Comparison of ENCODE assay signal across 10 cellular contexts in the genomic region with DNA sequence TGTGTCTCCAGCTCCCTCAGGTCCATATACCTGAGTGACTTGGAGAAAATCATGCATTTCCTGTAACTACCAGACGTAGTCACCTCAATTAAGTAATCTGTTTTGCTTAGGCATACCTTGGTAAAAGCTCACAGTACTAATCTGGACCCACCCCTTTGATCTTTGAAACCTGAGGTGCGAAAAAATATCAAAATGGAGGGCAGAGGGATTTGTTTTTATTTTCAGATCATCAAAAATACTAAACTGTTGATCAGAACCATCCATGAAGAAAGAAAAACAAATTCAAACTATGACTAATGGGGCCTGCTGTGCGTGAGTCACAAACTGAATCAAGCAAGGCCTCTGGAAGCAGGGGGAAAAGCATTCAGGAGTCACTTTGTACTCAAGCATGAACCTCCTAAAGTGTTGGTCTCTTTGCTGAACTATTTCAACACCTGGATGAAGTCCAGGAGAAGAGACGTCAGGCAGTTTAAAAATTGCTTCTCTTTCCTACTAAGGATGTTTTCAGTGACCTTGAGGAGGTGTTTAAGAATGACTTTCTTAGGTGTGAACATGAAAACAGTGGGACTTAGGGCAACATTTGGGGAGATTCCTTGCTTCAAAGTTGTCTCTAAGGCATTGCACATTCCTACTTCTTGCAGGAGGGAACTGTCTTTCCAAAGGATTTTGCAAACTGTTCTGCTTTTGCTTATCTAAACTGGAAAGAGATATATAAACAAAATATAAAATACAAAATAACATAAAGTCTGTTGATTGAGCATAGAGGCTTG.
DNase-seq lines count a peak whose midpoint lies in the region; ATAC-seq, FAIRE-seq and TF ChIP-seq lines count a peak whose summit lies in the region.
"Had no signal": no experiment of that assay in that cellular context is flagged by ENCODE, and none has a peak within 500 bp of the region (broad histone marks: within the 10 kb centered on the region; RNA-seq: fewer than 3 reads in every experiment).

No MANE protein-coding gene starts in this region.

- intact Hi-C loops in Right ventricle myocardium inferior (cut with DNase I) (no loop called here), cardiac septum (cut with DNase I) (no loop called here)

- DNase-seq in Right ventricle myocardium inferior (ENCODE audit: missing footprints) (no peak), cardiac septum (ENCODE audit: low spot score) (no peak), endodermal cell (peak; percentile 57), small intestine (no peak), DMS153 treated with DMSO at 0.1 percent for 48 hours (lab: John Stamatoyannopoulos, UW; ENCODE audit: unreplicated experiment) (no peak)
- no peak for DNase-seq in activated T-cell treated with anti-CD3 and anti-CD28 coated beads, Interleukin-2, amount 50 U/mL, for 4 hours
- DNase-seq: NCI-H2029 had no signal

- WGBS in endodermal cell (ENCODE audit: insufficient coverage in 1 of 2, insufficient read length in 1 of 2), 2 experiments: 55 to 68% methylated on average over 1 to 3 of the region's 4 CpGs
- WGBS in mesodermal cell (ENCODE audit: insufficient coverage in 2 of 2), 2 experiments: 38 to 44% methylated on average over 1 to 2 of the region's 4 CpGs
- 38 to 47% (median 43%) methylated on average over 4 of the region's 4 CpGs for WGBS in small intestine, 3 donors

- no peak overlapping the region for H3K9ac ChIP-seq in endodermal cell (ENCODE audit: extremely low read depth, low read length, poor library complexity, severe bottlenecking)

- H3K4me3 ChIP-seq in endodermal cell (ENCODE audit: low read length): no peak overlapping the region
- H3K4me3 ChIP-seq in mesodermal cell (ENCODE audit: extremely low read depth, insufficient read depth, low read length, poor library complexity, severe bottlenecking): no peak overlapping the region
- H3K4me3 ChIP-seq in small intestine (ENCODE audit: low read depth in 1 of 2, low read length in 2 of 2): no peak overlapping the region

- no peaks in the 10 kb centered on the region for H3K36me3 Mint-ChIP-seq in endodermal cell (ENCODE audit: low read depth)
- no peaks in the 10 kb centered on the region for H3K36me3 Mint-ChIP-seq in activated T-cell treated with anti-CD3 and anti-CD28 coated beads, Interleukin-2, amount 50 U/mL, for 4 hours (ENCODE audit: insufficient read depth)
- H3K36me3 Mint-ChIP-seq: memory B cell had no signal

- H3K27ac Mint-ChIP-seq in endodermal cell: peak overlapping the region; percentile 32
- H3K27ac Mint-ChIP-seq: memory B cell had no signal

- FAIRE-seq in small intestine (lab: Jason Lieb, UNC): no peak

- H3K27me3 Mint-ChIP-seq in endodermal cell (ENCODE audit: insufficient read depth): no peaks in the 10 kb centered on the region
- H3K27me3 Mint-ChIP-seq in activated T-cell treated with anti-CD3 and anti-CD28 coated beads, Interleukin-2, amount 50 U/mL, for 4 hours (ENCODE audit: low read depth): no peaks in the 10 kb centered on the region

- ATAC-seq in Right ventricle myocardium inferior (peak; percentile 85), GM18517 (IDR thresholded peaks at IDR 0.05; ENCODE audit: unreplicated experiment) (no peak)
- no peak for ATAC-seq in activated T-cell treated with anti-CD3 and anti-CD28 coated beads, Interleukin-2, amount 50 U/mL, for 4 hours

- H3K9me3 ChIP-seq in endodermal cell (ENCODE audit: control insufficient read depth, low read length) (no peaks in the 10 kb centered on the region), mesodermal cell (ENCODE audit: control insufficient read depth, low read length) (no peaks in the 10 kb centered on the region), small intestine (ENCODE audit: control insufficient read depth, low read depth) (no peaks in the 10 kb centered on the region)

- H3K9me3 Mint-ChIP-seq in endodermal cell: no peaks in the 10 kb centered on the region
- peaks cover 4% of the 10 kb centered on the region for H3K9me3 Mint-ChIP-seq in activated T-cell treated with anti-CD3 and anti-CD28 coated beads, Interleukin-2, amount 50 U/mL, for 4 hours

- H3K4me3 Mint-ChIP-seq in endodermal cell: no peak overlapping the region
- H3K4me3 Mint-ChIP-seq in activated T-cell treated with anti-CD3 and anti-CD28 coated beads, Interleukin-2, amount 50 U/mL, for 4 hours: no peak overlapping the region
- H3K4me3 Mint-ChIP-seq: memory B cell had no signal

- H3K36me3 ChIP-seq in endodermal cell (ENCODE audit: control insufficient read depth, insufficient read depth, low read length): no peaks in the 10 kb centered on the region
- no peaks in the 10 kb centered on the region for H3K36me3 ChIP-seq in mesodermal cell (ENCODE audit: control insufficient read depth, insufficient read depth, low read length)
- H3K36me3 ChIP-seq in small intestine (ENCODE audit: control insufficient read depth in 2 of 2, insufficient read depth in 2 of 2, low read length in 2 of 2): no peaks in the 10 kb centered on the region

- H3K4me1 ChIP-seq in endodermal cell (ENCODE audit: control insufficient read depth, insufficient read depth, low read length) (peaks cover 9% of the 10 kb centered on the region), mesodermal cell (ENCODE audit: control insufficient read depth, insufficient read depth, low read length, poor library complexity, severe bottlenecking) (peaks cover 11% of the 10 kb centered on the region), small intestine (ENCODE audit: control insufficient read depth in 2 of 2, insufficient read depth in 1 of 2, low read depth in 1 of 2, low read length in 1 of 2) (peaks cover 0 to 4% of the 10 kb centered on the region in 2 donors)

- H3K27ac ChIP-seq in endodermal cell (ENCODE audit: low read depth, low read length) (no peak overlapping the region), mesodermal cell (ENCODE audit: low read depth, low read length, severe bottlenecking) (peak overlapping the region; percentile 63), small intestine (ENCODE audit: low read depth in 1 of 2, low read length in 1 of 2) (peak overlapping the region in 1 of 2 donors; percentile 78)

- H3K4me1 Mint-ChIP-seq in endodermal cell: peaks cover 10% of the 10 kb centered on the region
- no peaks in the 10 kb centered on the region for H3K4me1 Mint-ChIP-seq in activated T-cell treated with anti-CD3 and anti-CD28 coated beads, Interleukin-2, amount 50 U/mL, for 4 hours (ENCODE audit: low read depth)
- H3K4me1 Mint-ChIP-seq: memory B cell had no signal

- H3K27me3 ChIP-seq in endodermal cell (ENCODE audit: control insufficient read depth, insufficient read depth, low read length, poor library complexity, severe bottlenecking) (no peaks in the 10 kb centered on the region), small intestine (ENCODE audit: control insufficient read depth in 2 of 2, insufficient read depth in 2 of 2, low read length in 2 of 2) (no peaks in the 10 kb centered on the region)

- TF ChIP-seq CTCF in endodermal cell (conservative IDR thresholded peaks at IDR 0.05): no peak
